ENCODE assay signal across 24 cellular contexts in genomic region chr19:49315111-49315510, GRCh38. TPM values are rescaled to one million over a fixed set of nuclear protein-coding genes. Genes with fewer than 3 reads are reported as not detected.
DNase-seq lines count a peak whose midpoint lies in the region; ATAC-seq, FAIRE-seq and TF ChIP-seq lines count a peak whose summit lies in the region.
"Had no signal": no experiment of that assay in that cellular context is flagged by ENCODE, and none has a peak within 500 bp of the region (broad histone marks: within the 10 kb centered on the region; RNA-seq: fewer than 3 reads in every experiment).

No MANE protein-coding gene starts in this region.

- H3K79me2 ChIP-seq in Karpas-422 (ENCODE audit: low read length): peaks cover 48% of the 10 kb centered on the region
- no peaks in the 10 kb centered on the region for H3K79me2 ChIP-seq in endothelial cell of umbilical vein (ENCODE audit: control insufficient read depth, insufficient read depth, low read length)

- FAIRE-seq in endothelial cell of umbilical vein (lab: Jason Lieb, UNC): no peak
- FAIRE-seq: A204.1, GM12892, HepG2 had no signal

- H3K4me2 ChIP-seq in Karpas-422 (ENCODE audit: low read depth, low read length, poor library complexity, severe bottlenecking) (no peak overlapping the region), endothelial cell of umbilical vein (ENCODE audit: insufficient read depth, low read length) (no peak overlapping the region)
- H3K4me2 ChIP-seq: GM23338, SK-N-SH had no signal

- intact Hi-C loops in endothelial cell of umbilical vein (cut with micrococcal nuclease): no loop called here

- dilution Hi-C loops in endothelial cell of umbilical vein (cut with MboI; ENCODE audit: extremely low pct_ligation_motif_present, low sequenced_read_pairs): no loop called here

- ATAC-seq in HG02938 (IDR thresholded peaks at IDR 0.05; ENCODE audit: unreplicated experiment): no peak
- ATAC-seq: GM23338, HepG2, Panc1 had no signal

- H4K20me1 ChIP-seq in Karpas-422 (ENCODE audit: insufficient read depth, low read depth, low read length) (no peaks in the 10 kb centered on the region), endothelial cell of umbilical vein (replicated peaks; ENCODE audit: control insufficient read depth, extremely low read depth, insufficient read depth, low read length) (no peaks in the 10 kb centered on the region)

- peak overlapping the region; percentile 67 for H3K27ac ChIP-seq in Karpas-422 (ENCODE audit: low read length)
- no peak overlapping the region for H3K27ac ChIP-seq in endothelial cell of umbilical vein (ENCODE audit: insufficient read depth, low read depth, low read length)
- H3K27ac ChIP-seq: HL-60 had no signal

- H3K9me1 ChIP-seq in endothelial cell of umbilical vein (replicated peaks; ENCODE audit: control insufficient read depth, extremely low read depth, insufficient read depth, low read length): no peaks in the 10 kb centered on the region

- H3K4me3 ChIP-seq in Karpas-422 (ENCODE audit: low read length) (no peak overlapping the region), endothelial cell of umbilical vein (replicated peaks in 1 of 3; ENCODE audit: insufficient read depth in 1 of 3, low read depth in 1 of 3, low read length in 3 of 3) (no peak overlapping the region)
- H3K4me3 ChIP-seq: GM23338, HAP-1 had no signal

- peaks cover 20% of the 10 kb centered on the region for H3K4me1 ChIP-seq in Karpas-422 (ENCODE audit: low read length)
- no peaks in the 10 kb centered on the region for H3K4me1 ChIP-seq in endothelial cell of umbilical vein (ENCODE audit: control insufficient read depth, extremely low read depth, insufficient read depth, low read length)
- H3K4me1 ChIP-seq: BE2C, HAP-1 had no signal

- TF ChIP-seq POLR2A in endothelial cell of umbilical vein (IDR thresholded peaks at IDR 0.05; ENCODE audit: low read depth, low read length): no peak

- peak; percentile 66 for DNase-seq in NCI-H82 (lab: John Stamatoyannopoulos, UW)
- no peak for DNase-seq in NCI-H82 treated with DMSO at 0.1 percent for 48 hours (lab: John Stamatoyannopoulos, UW; ENCODE audit: unreplicated experiment)
- no peak for DNase-seq in Karpas-422
- peak; percentile 39 for DNase-seq in endothelial cell of umbilical vein (ENCODE audit: low read depth, low spot score)
- DNase-seq in T1000 (lab: John Stamatoyannopoulos, UW): no peak
- no peak for DNase-seq in Kasumi-1 (lab: John Stamatoyannopoulos, UW)
- DNase-seq: BE2C, KG1, NCI-H1105, NCI-H146, NCI-H2029, NCI-H526 treated with DMSO at 0.1 percent for 48 hours, SIG-M5, SK-N-SH had no signal

- no peaks in the 10 kb centered on the region for H3K27me3 ChIP-seq in Karpas-422 (ENCODE audit: low read length)
- H3K27me3 ChIP-seq in endothelial cell of umbilical vein (ENCODE audit: control insufficient read depth in 2 of 2, insufficient read depth in 2 of 2, low read length in 2 of 2): no peaks in the 10 kb centered on the region

- CTCF ChIA-PET in endothelial cell of umbilical vein (lab: Charles Lee): no interaction called here

- no peaks in the 10 kb centered on the region for H3K9me2 ChIP-seq in Karpas-422 (replicated peaks; ENCODE audit: insufficient read depth, low read length)
- H3K9me2 ChIP-seq: SK-N-SH had no signal

- POLR2A ChIA-PET in endothelial cell of umbilical vein (lab: Charles Lee): no interaction called here

- TF ChIP-seq CTCF in endothelial cell of umbilical vein (IDR thresholded peaks at IDR 0.05; ENCODE audit: extremely low read depth in 1 of 2, insufficient read depth in 1 of 2, low read depth in 1 of 2, low read length in 2 of 2): no peak

- H3K36me3 ChIP-seq in Karpas-422 (ENCODE audit: insufficient read depth, low read length): peaks cover 54% of the 10 kb centered on the region
- peaks cover 0 to 1% of the 10 kb centered on the region in 2 experiments for H3K36me3 ChIP-seq in endothelial cell of umbilical vein (ENCODE audit: control insufficient read depth in 2 of 2, extremely low read depth in 1 of 2, insufficient read depth in 2 of 2, low read length in 2 of 2)
- H3K36me3 ChIP-seq: BE2C, HAP-1 had no signal

- H3K9me3 ChIP-seq in Karpas-422 (ENCODE audit: low read length): no peaks in the 10 kb centered on the region
- H3K9me3 ChIP-seq in endothelial cell of umbilical vein (replicated peaks; ENCODE audit: control insufficient read depth, insufficient read depth, low read length): no peaks in the 10 kb centered on the region
- H3K9me3 ChIP-seq: BE2C, HAP-1 had no signal

- H2AFZ ChIP-seq in Karpas-422 (ENCODE audit: low read length): no peak overlapping the region
- H2AFZ ChIP-seq in endothelial cell of umbilical vein (ENCODE audit: low read depth, low read length): no peak overlapping the region
- H2AFZ ChIP-seq: GM23338 had no signal

- BruUV-seq in endothelial cell of umbilical vein (replicated peaks; lab: Mats Ljungman, UMichigan): no TSS peak

- H3K9ac ChIP-seq in Karpas-422 (ENCODE audit: low read length) (no peak overlapping the region), endothelial cell of umbilical vein (replicated peaks; ENCODE audit: extremely low read depth, insufficient read depth, low read length) (no peak overlapping the region)
- H3K9ac ChIP-seq: SK-N-SH had no signal

TF ChIP-seq in endothelial cell of umbilical vein, 7 proteins besides CTCF, POLR2A, EP300 and RAD21:
- no peak for TF ChIP-seq FOS (IDR thresholded peaks at IDR 0.05; ENCODE audit: borderline replicate concordance, insufficient read depth, low read length)
- no peak for TF ChIP-seq POLR2AphosphoS5 (IDR thresholded peaks at IDR 0.05; ENCODE audit: insufficient read depth, low read depth, low read length)
- TF ChIP-seq JUN (IDR thresholded peaks at IDR 0.05; ENCODE audit: borderline replicate concordance, insufficient read depth, insufficient read length, low read depth): no peak
- TF ChIP-seq EZH2 (IDR thresholded peaks at IDR 0.05; ENCODE audit: borderline replicate concordance, low read depth, low read length, severe bottlenecking): no peak
- no peak for TF ChIP-seq GATA2 (IDR thresholded peaks at IDR 0.05; ENCODE audit: insufficient read depth, insufficient read length, low read depth, low read length)
- TF ChIP-seq MAX (IDR thresholded peaks at IDR 0.05; ENCODE audit: insufficient read depth, insufficient read length): no peak
- TF ChIP-seq MYC (IDR thresholded peaks at IDR 0.05; ENCODE audit: low read depth, low read length): no peak

RNA-seq across cellular contexts. Expression of gene SLC6A16, which starts 9.9 kb away (rescaled TPM):
- total RNA-seq in Karpas-422 (2014; rRNA removed; shearing (Covaris generic); ENCODE audit: low replicate concordance): 16.9 and 42.6 TPM in 2 replicates
- total RNA-seq in endothelial cell of umbilical vein: 1.6 and 3.6 TPM in 2 replicates
- polyA plus RNA-seq in endothelial cell of umbilical vein: 0.72 and 1.1 TPM in 2 replicates
- 0.23 and 0.28 TPM in 2 replicates for polyA plus RNA-seq in endothelial cell of umbilical vein (2011; cell fraction: cytosol; rRNA removed)
- polyA plus RNA-seq in endothelial cell of umbilical vein (2011; cell fraction: nucleus; rRNA removed): 5.1 and 5.2 TPM in 2 replicates
- polyA plus RNA-seq in endothelial cell of umbilical vein (2012): 0.96 and 1.9 TPM in 2 replicates
- 2.0 and 5.3 TPM in 2 replicates for polyA minus RNA-seq in endothelial cell of umbilical vein
- 1.3 TPM for polyA minus RNA-seq in endothelial cell of umbilical vein (2011; cell fraction: cytosol; rRNA and poly(A)+ RNA removed)
- 2.3 and 5.9 TPM in 2 replicates for polyA minus RNA-seq in endothelial cell of umbilical vein (2011; cell fraction: nucleus; rRNA and poly(A)+ RNA removed)
- total RNA-seq: Daoy, HT-29 had no signal

RNA-seq across cellular contexts. Expression of gene CD37, which starts 20.1 kb away (rescaled TPM):
- 975 and 1,210 TPM in 2 replicates for total RNA-seq in Karpas-422 (2014; rRNA removed; shearing (Covaris generic); ENCODE audit: low replicate concordance)
- not detected in 2 replicates for total RNA-seq in endothelial cell of umbilical vein
- not detected in 2 replicates for polyA plus RNA-seq in endothelial cell of umbilical vein
- not detected in 2 replicates for polyA plus RNA-seq in endothelial cell of umbilical vein (2011; cell fraction: cytosol; rRNA removed)
- polyA plus RNA-seq in endothelial cell of umbilical vein (2011; cell fraction: nucleus; rRNA removed): not detected in 2 replicates
- 2.4 and 23.0 TPM in 2 replicates for polyA plus RNA-seq in endothelial cell of umbilical vein (2012)
- polyA minus RNA-seq in endothelial cell of umbilical vein: 0.17 TPM in 1 of 2 replicates, not detected in the other
- not detected for polyA minus RNA-seq in endothelial cell of umbilical vein (2011; cell fraction: cytosol; rRNA and poly(A)+ RNA removed)
- polyA minus RNA-seq in endothelial cell of umbilical vein (2011; cell fraction: nucleus; rRNA and poly(A)+ RNA removed): not detected in 2 replicates
- total RNA-seq: Daoy, GM23338, HepG2, HT-29 had no signal
- polyA plus RNA-seq: HepG2, SK-N-SH had no signal

RNA-seq across cellular contexts. Expression of gene TEAD2, which starts 47.1 kb away (rescaled TPM):
- total RNA-seq in Karpas-422 (2014; rRNA removed; shearing (Covaris generic); ENCODE audit: low replicate concordance): 2.9 and 5.5 TPM in 2 replicates
- total RNA-seq in endothelial cell of umbilical vein: 89.4 and 93.3 TPM in 2 replicates
- 60.3 and 60.9 TPM in 2 replicates for polyA plus RNA-seq in endothelial cell of umbilical vein
- 57.3 and 61.7 TPM in 2 replicates for polyA plus RNA-seq in endothelial cell of umbilical vein (2011; cell fraction: cytosol; rRNA removed)
- 61.3 and 76.0 TPM in 2 replicates for polyA plus RNA-seq in endothelial cell of umbilical vein (2011; cell fraction: nucleus; rRNA removed)
- polyA plus RNA-seq in endothelial cell of umbilical vein (2012): 81.7 and 84.9 TPM in 2 replicates
- polyA minus RNA-seq in endothelial cell of umbilical vein: 65.8 and 75.7 TPM in 2 replicates
- polyA minus RNA-seq in endothelial cell of umbilical vein (2011; cell fraction: cytosol; rRNA and poly(A)+ RNA removed): 9.7 TPM
- polyA minus RNA-seq in endothelial cell of umbilical vein (2011; cell fraction: nucleus; rRNA and poly(A)+ RNA removed): 30.4 and 32.5 TPM in 2 replicates

RNA-seq across cellular contexts. Expression of gene DKKL1, which starts 48.6 kb away (rescaled TPM):
- 1.2 TPM in 1 of 2 replicates, not detected in the other for total RNA-seq in Karpas-422 (2014; rRNA removed; shearing (Covaris generic); ENCODE audit: low replicate concordance)
- not detected in 2 replicates for total RNA-seq in endothelial cell of umbilical vein
- 0.21 and 0.35 TPM in 2 replicates for polyA plus RNA-seq in endothelial cell of umbilical vein
- 0.17 and 0.35 TPM in 2 replicates for polyA plus RNA-seq in endothelial cell of umbilical vein (2011; cell fraction: cytosol; rRNA removed)
- 0.41 TPM in 1 of 2 replicates, not detected in the other for polyA plus RNA-seq in endothelial cell of umbilical vein (2011; cell fraction: nucleus; rRNA removed)
- 0.32 and 0.89 TPM in 2 replicates for polyA plus RNA-seq in endothelial cell of umbilical vein (2012)
- polyA minus RNA-seq in endothelial cell of umbilical vein: 0.29 TPM in 1 of 2 replicates, not detected in the other
- not detected for polyA minus RNA-seq in endothelial cell of umbilical vein (2011; cell fraction: cytosol; rRNA and poly(A)+ RNA removed)
- polyA minus RNA-seq in endothelial cell of umbilical vein (2011; cell fraction: nucleus; rRNA and poly(A)+ RNA removed): not detected in 2 replicates

Comparison
In these comparisons a context has a peak if more than half of its experiments do, and no peak if none do; other contexts are left out.
1. DNase-seq: peak in NCI-H82 (single experiment) and endothelial cell of umbilical vein (single experiment); none in NCI-H82 treated with DMSO at 0.1 percent for 48 hours (single experiment), Karpas-422 (single experiment), T1000 (single experiment) and Kasumi-1 (0 of 2).
2. RNA of gene CD37, which starts 20.1 kb away (total RNA-seq): 975 to 1,210 TPM in Karpas-422; not detected in endothelial cell of umbilical vein; every median in the first group is over 100 times any median in the second.
3. RNA of gene TEAD2, which starts 47.1 kb away (total RNA-seq): 89.4 to 93.3 TPM in endothelial cell of umbilical vein; 2.9 to 5.5 TPM in Karpas-422; every median in the first group is over 10 times any median in the second.